ENCODE assay signal across 9 cellular contexts in the genomic region with DNA sequence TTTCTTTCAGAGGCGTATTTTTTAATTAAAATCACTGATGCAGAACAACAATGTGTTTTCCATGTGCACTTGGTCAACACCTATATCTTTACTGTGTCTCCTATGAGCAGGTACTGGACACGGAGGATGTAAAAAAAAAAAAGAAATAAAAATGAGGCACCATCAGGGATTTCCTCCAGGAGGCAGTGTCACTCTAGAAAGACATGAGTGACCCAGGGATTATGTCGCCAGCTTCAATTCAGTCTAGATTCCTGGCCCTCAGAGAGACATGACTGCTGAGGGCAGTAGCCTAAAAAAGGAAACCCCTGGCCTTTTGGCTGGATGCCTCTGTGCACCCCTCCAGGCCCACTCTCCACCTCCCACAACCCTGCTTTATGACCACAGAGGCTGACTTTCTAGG. TPM values are rescaled to one million over a fixed set of nuclear protein-coding genes. Genes with fewer than 3 reads are reported as not detected.
DNase-seq lines count a peak whose midpoint lies in the region; ATAC-seq, FAIRE-seq and TF ChIP-seq lines count a peak whose summit lies in the region.
"Had no signal": no experiment of that assay in that cellular context is flagged by ENCODE, and none has a peak within 500 bp of the region (broad histone marks: within the 10 kb centered on the region; RNA-seq: fewer than 3 reads in every experiment).

No MANE protein-coding gene starts in this region.

- H3K9me3 ChIP-seq in breast epithelium (no peaks in the 10 kb centered on the region), GM12878 (replicated peaks; ENCODE audit: control insufficient read depth, insufficient read depth, low read length) (no peaks in the 10 kb centered on the region), aorta (ENCODE audit: control insufficient read depth, low read length) (no peaks in the 10 kb centered on the region)

- TF ChIP-seq CTCF in MCF 10A (IDR thresholded peaks at IDR 0.05; ENCODE audit: unreplicated experiment) (peak; percentile 17), breast epithelium (IDR thresholded peaks at IDR 0.05) (peak in 1 of 3 donors; percentile 26), GM12878 (IDR thresholded peaks at IDR 0.05 in 2 of 3, conservative IDR thresholded peaks at IDR 0.05 in 1 of 3; ENCODE audit: control insufficient read depth in 2 of 3, extremely low read depth in 1 of 3, insufficient read depth in 1 of 3, low read depth in 3 of 3, low read length in 3 of 3) (peak; percentile 18 to 28 (median 23); a peak in 3 of 6 replicates), omental fat pad (IDR thresholded peaks at IDR 0.05) (no peak)

- 17% methylated on average over 3 of the region's 3 CpGs for WGBS in GM12878 (ENCODE audit: insufficient coverage, insufficient replicate concordance, low lambda C conversion rate, missing lambda C conversion rate)
- 23 to 26% methylated on average over 3 of the region's 3 CpGs for WGBS in aorta, 2 donors

- TF ChIP-seq POLR2A in breast epithelium (IDR thresholded peaks at IDR 0.05) (no peak), GM12878 (IDR thresholded peaks at IDR 0.05; ENCODE audit: low read depth, low read length) (no peak)

- no peak overlapping the region for H3K4me3 Mint-ChIP-seq in MCF 10A (ENCODE audit: unreplicated experiment)

- peak; percentile 23 for FAIRE-seq in GM12878 (lab: Jason Lieb, UNC)

- intact Hi-C loops in MCF 10A (cut with micrococcal nuclease), result no loop called here
- intact Hi-C loops in breast epithelium (cut with DNase I; ENCODE audit: low total_unique reads), result no loop called here
- intact Hi-C loops in GM12878 (cut with micrococcal nuclease; ENCODE audit: unreplicated experiment), result loop anchor here (5.0 kb wide), 1 partner anchor 110 kb away; no protein-coding TSS in a partner anchor
- intact Hi-C loops in aorta (cut with DNase I), result loop anchor here (2.0 to 5.0 kb wide), 2 partner anchors 109 to 110 kb away; no protein-coding TSS in a partner anchor

- H2AFZ ChIP-seq in GM12878 (ENCODE audit: control insufficient read depth, low read depth, low read length), result peak overlapping the region; percentile 53; the same call in 1 of the 2 replicates

- BruUV-seq in MCF 10A (replicated peaks; lab: Mats Ljungman, UMichigan) (no TSS peak), GM12878 (replicated peaks; lab: Mats Ljungman, UMichigan) (no TSS peak)

- CTCF ChIA-PET in MCF 10A (lab: Yijun Ruan, JAX) (interaction anchor here (1.1 to 1.8 kb wide), 6 partner anchors 9 to 151 kb away, joined by 3 to 9 read pairs (median 4); no protein-coding TSS in a partner anchor), GM12878 (lab: Yijun Ruan, JAX) (interaction anchor here (0.6 to 4.5 kb wide), 5 partner anchors 12 to 1901 kb away, joined by 3 to 29 read pairs (median 5); no protein-coding TSS in a partner anchor)

- no peak for TF ChIP-seq EP300 in GM12878 (IDR thresholded peaks at IDR 0.05; ENCODE audit: borderline replicate concordance in 1 of 2, control insufficient read depth in 1 of 2, low read depth in 2 of 2, low read length in 2 of 2)

- peak; percentile 57 for TF ChIP-seq RAD21 in GM12878 (IDR thresholded peaks at IDR 0.05; ENCODE audit: insufficient read depth, low read depth, low read length)

- H4K20me1 ChIP-seq in GM12878 (ENCODE audit: control insufficient read depth, insufficient read depth), result no peaks in the 10 kb centered on the region

- no peaks in the 10 kb centered on the region for H3K9me3 Mint-ChIP-seq in MCF 10A (ENCODE audit: unreplicated experiment)

- H3K27me3 ChIP-seq in breast epithelium, result no peaks in the 10 kb centered on the region
- H3K27me3 ChIP-seq in GM12878 (replicated peaks in 1 of 2; ENCODE audit: control insufficient read depth in 2 of 2, insufficient read depth in 2 of 2, low read length in 1 of 2), result no peaks in the 10 kb centered on the region; a peak in 1 of 4 replicates
- no peaks in the 10 kb centered on the region for H3K27me3 ChIP-seq in aorta (ENCODE audit: control insufficient read depth in 1 of 2, insufficient read depth in 2 of 2, low read length in 1 of 2)

- H3K36me3 Mint-ChIP-seq in MCF 10A (ENCODE audit: insufficient read depth, unreplicated experiment), result no peaks in the 10 kb centered on the region

- no peak overlapping the region for H3K27ac Mint-ChIP-seq in MCF 10A (ENCODE audit: low read depth, unreplicated experiment)

- H3K9ac ChIP-seq in GM12878 (ENCODE audit: control insufficient read depth, insufficient read depth, low read length), result no peak overlapping the region

- ATAC-seq in GM12878, result peak; percentile 47
- peak; percentile 76 for ATAC-seq in aorta (ENCODE audit: low FRiP score)
- ATAC-seq in omental fat pad (ENCODE audit: low FRiP score), result no peak
- ATAC-seq in GM21576 (IDR thresholded peaks at IDR 0.05; ENCODE audit: unreplicated experiment), result no peak

- H3K4me3 ChIP-seq in breast epithelium (no peak overlapping the region), GM12878 (no peak overlapping the region), aorta (ENCODE audit: low read length in 2 of 2) (no peak overlapping the region)

- DNase-seq in MCF 10A (ENCODE audit: unreplicated experiment), result peak; percentile 46
- no peak for DNase-seq in breast epithelium (ENCODE audit: low spot score in 2 of 2)
- DNase-seq in GM12878 (ENCODE audit: low read depth, low spot score), result no peak
- peak; percentile 67 for DNase-seq in iPS-NIHi7 (ENCODE audit: extremely low spot score)
- DNase-seq in aorta, result no peak
- no peak for DNase-seq in omental fat pad (ENCODE audit: low spot score)
- no peak for DNase-seq in GF-D8 (lab: John Stamatoyannopoulos, UW)
- DNase-seq: NCI-H446 treated with DMSO at 0.1 percent for 48 hours had no signal

- no peaks in the 10 kb centered on the region for H3K4me1 ChIP-seq in breast epithelium
- peaks cover 4% of the 10 kb centered on the region; the same call in 1 of the 2 replicates for H3K4me1 ChIP-seq in GM12878 (ENCODE audit: control insufficient read depth, insufficient read depth, low read length)
- H3K4me1 ChIP-seq in aorta (ENCODE audit: control insufficient read depth in 1 of 2, insufficient read depth in 2 of 2, low read length in 2 of 2), result no peaks in the 10 kb centered on the region

- no peaks in the 10 kb centered on the region for H3K27me3 Mint-ChIP-seq in MCF 10A (ENCODE audit: insufficient read depth, unreplicated experiment)

- in situ Hi-C loops in GM12878 (cut with MboI), result no loop called here

- SMC1A ChIA-PET in GM12878 (lab: Charles Lee; ENCODE audit: uncharacterized antibody, unreplicated experiment), result interaction anchor here (1.1 to 2.1 kb wide), 4 partner anchors 9 to 109 kb away, joined by 4 to 8 read pairs (median 4); no protein-coding TSS in a partner anchor

- H3K36me3 ChIP-seq in breast epithelium, result no peaks in the 10 kb centered on the region
- H3K36me3 ChIP-seq in GM12878 (ENCODE audit: control insufficient read depth in 2 of 2, insufficient read depth in 2 of 2, low read length in 1 of 2), result no peaks in the 10 kb centered on the region
- no peaks in the 10 kb centered on the region for H3K36me3 ChIP-seq in aorta (ENCODE audit: control insufficient read depth in 1 of 2, insufficient read depth in 2 of 2, low read length in 1 of 2)

- no peaks in the 10 kb centered on the region for H3K79me2 ChIP-seq in GM12878 (ENCODE audit: control insufficient read depth, insufficient read depth, low read length)

- no peak overlapping the region for H3K4me2 ChIP-seq in GM12878 (ENCODE audit: control insufficient read depth, insufficient read depth)

- H3K27ac ChIP-seq in breast epithelium (no peak overlapping the region), GM12878 (ENCODE audit: control insufficient read depth, insufficient read depth) (no peak overlapping the region), aorta (ENCODE audit: low read depth in 1 of 2, low read length in 2 of 2) (no peak overlapping the region)

- RAD21 ChIA-PET in GM12878 (lab: Charles Lee; ENCODE audit: unreplicated experiment), result interaction anchor here (1.4 to 1.8 kb wide), 2 partner anchors 10 to 109 kb away, joined by 4 to 5 read pairs; no protein-coding TSS in a partner anchor

- H3K4me1 Mint-ChIP-seq in MCF 10A (ENCODE audit: insufficient read depth, unreplicated experiment), result no peaks in the 10 kb centered on the region

- POLR2A ChIA-PET in MCF 10A (lab: Yijun Ruan, JAX), result interaction anchor here (0.6 to 1.3 kb wide), 2 partner anchors 12 to 117 kb away, joined by 3 read pairs; no protein-coding TSS in a partner anchor
- POLR2A ChIA-PET in GM12878 (lab: Charles Lee), result interaction anchor here (1.3 kb wide), 1 partner anchor 13 kb away, joined by 4 read pairs; no protein-coding TSS in a partner anchor

TF ChIP-seq in GM12878, 131 proteins besides CTCF, POLR2A, EP300 and RAD21:
- TF ChIP-seq SMC3 (IDR thresholded peaks at IDR 0.05; ENCODE audit: borderline replicate concordance, low read length) (peak; percentile 41), DPF2 (IDR thresholded peaks at IDR 0.05) (no peak)
TF ChIP-seq in GM12878: peak in this region for 1.

RNA-seq across cellular contexts. Expression of a gene that starts 18.3 kb away (rescaled TPM):
- total RNA-seq in MCF 10A (2022) (not detected in 2 replicates), breast epithelium (10 to 100 TPM; 11.7 to 29.2 (median 12.4) TPM), GM12878 (2014; rRNA removed) (not detected in 2 replicates), GM12878 (2014; rRNA removed; fragmentation: Illumina TruSeq; extraction: Trizol) (not detected in 2 replicates), GM12878 (2021) (not detected in 2 replicates), aorta (100 to 1,000 TPM in 1 of 2 donors, 10 to 100 TPM in 1; 68.2 to 138 TPM), omental fat pad (10 to 100 TPM; 22.0 to 60.2 (median 38.0) TPM)
- total RNA-seq in GM12878 (2013; cell fraction: nucleolus; rRNA removed), result not detected in 2 replicates
- polyA plus RNA-seq in GM12878 (2011; ENCODE audit: low read depth), result not detected
- polyA plus RNA-seq in GM12878 (2011; rRNA removed) (0.03 TPM in 1 of 2 replicates, not detected in the other), GM12878 (2014; fragmentation: Illumina TruSeq; extraction: Trizol) (not detected in 2 replicates), GM12878 (2014; fragmentation: Nextera tagmentation; extraction: Ambion mirVana) (not detected), GM12878 (2014; rRNA removed) (not detected in 2 replicates), GM12878 (2016; fragmentation: Nextera tagmentation; extraction: Ambion mirVana) (not detected), aorta (100 to 1,000 TPM in 1 of 2 donors, 10 to 100 TPM in 1; 53.0 to 178 TPM)
- not detected in 2 replicates for polyA plus RNA-seq in GM12878 (2011; cell fraction: cytosol; rRNA removed)
- polyA plus RNA-seq in GM12878 (2011; cell fraction: nucleus; rRNA removed), result not detected in 2 replicates
- polyA plus RNA-seq in GM12878 (2012), result not detected in 2 replicates
- polyA minus RNA-seq in GM12878 (2011; rRNA and poly(A)+ RNA removed), result not detected in 2 replicates
- polyA minus RNA-seq in GM12878 (2011; cell fraction: cytosol; rRNA and poly(A)+ RNA removed), result not detected in 2 replicates
- polyA minus RNA-seq in GM12878 (2011; cell fraction: nucleus; rRNA and poly(A)+ RNA removed), result not detected in 2 replicates

Comparison
In these comparisons a context has a peak if more than half of its experiments do, and no peak if none do; other contexts are left out.
1. DNase-seq: peak in MCF 10A (single experiment) and iPS-NIHi7 (single experiment); none in breast epithelium (0 of 2), GM12878 (single experiment), aorta (0 of 2), omental fat pad (single experiment) and GF-D8 (single experiment).
2. RNA of a gene that starts 18.3 kb away (total RNA-seq): 68.2 to 138 TPM in aorta, 22.0 to 60.2 TPM in omental fat pad and 11.7 to 29.2 TPM in breast epithelium; not detected in MCF 10A and not detected in GM12878; every median in the first group is over 10 times any median in the second.
3. CTCF ChIP-seq: peak in MCF 10A (single experiment) and GM12878 (3 of 3); none in omental fat pad (0 of 3).
4. ATAC-seq: peak in GM12878 (single experiment) and aorta (single experiment); none in omental fat pad (single experiment) and GM21576 (single experiment).
5. intact Hi-C loops: an anchor here in GM12878 (5.0 kb wide) and aorta (2.0 to 5.0 kb wide); none called in MCF 10A and breast epithelium.